Comparison of ENCODE assay signal across 11 cellular contexts in the genomic region with DNA sequence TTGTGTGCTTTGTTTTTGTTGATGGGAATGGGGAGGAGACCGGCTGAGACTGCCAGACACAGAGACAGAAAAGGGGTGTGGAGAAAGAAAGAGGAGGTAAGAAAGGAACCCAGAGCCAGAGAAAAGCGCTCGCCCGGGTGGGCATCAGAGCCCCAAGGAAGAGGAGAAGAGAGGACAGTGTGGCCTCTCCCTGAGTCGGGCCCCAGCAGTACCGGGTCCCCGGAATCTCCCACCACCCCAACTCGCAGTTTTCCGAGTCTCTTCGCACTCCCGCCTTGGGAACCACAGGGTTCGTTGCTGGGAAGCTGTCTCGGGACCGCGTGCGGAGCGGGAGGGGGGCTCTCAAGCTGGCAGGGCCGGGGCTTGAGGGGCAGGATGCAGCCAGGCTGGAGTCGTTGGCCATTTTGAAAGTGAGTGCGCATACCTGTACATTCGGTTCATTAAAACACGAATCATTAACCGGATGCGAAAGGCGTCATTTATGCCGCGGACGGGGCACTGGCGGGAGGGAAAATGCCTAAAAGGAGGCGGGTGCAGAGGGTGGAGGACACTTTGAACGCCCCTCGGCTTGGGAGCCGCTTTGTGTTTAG. TPM values are rescaled to one million over a fixed set of nuclear protein-coding genes. Genes with fewer than 3 reads are reported as not detected.
DNase-seq lines count a peak whose midpoint lies in the region; ATAC-seq, FAIRE-seq and TF ChIP-seq lines count a peak whose summit lies in the region.
"Had no signal": no experiment of that assay in that cellular context is flagged by ENCODE, and none has a peak within 500 bp of the region (broad histone marks: within the 10 kb centered on the region; RNA-seq: fewer than 3 reads in every experiment).

No MANE protein-coding gene starts in this region.

- no peaks in the 10 kb centered on the region for H3K9me3 ChIP-seq in naive thymus-derived CD4-positive, alpha-beta T cell (ENCODE audit: control insufficient read depth in 2 of 3, low read length in 3 of 3)

- POLR2A ChIA-PET in naive thymus-derived CD4-positive, alpha-beta T cell (lab: Charles Lee): no interaction called here

- peaks cover 18 to 46% of the 10 kb centered on the region in 2 donors for H3K4me1 ChIP-seq in naive thymus-derived CD4-positive, alpha-beta T cell (ENCODE audit: control insufficient read depth in 2 of 2, insufficient read depth in 2 of 2, low read length in 2 of 2)

- CTCF ChIA-PET in naive thymus-derived CD4-positive, alpha-beta T cell (lab: Charles Lee): no interaction called here

- no peak overlapping the region for H3K27ac ChIP-seq in naive thymus-derived CD4-positive, alpha-beta T cell (ENCODE audit: low read depth, low read length)

- peaks cover 0 to 22% (median 11%) of the 10 kb centered on the region in 5 experiments for H3K9me3 Mint-ChIP-seq in brain
- H3K9me3 Mint-ChIP-seq in naive thymus-derived CD4-positive, alpha-beta T cell: peaks cover 0 to 3% (median 0%) of the 10 kb centered on the region in 11 donors

- H3K4me1 Mint-ChIP-seq in brain: peaks cover 47% of the 10 kb centered on the region
- peaks cover 37 to 66% (median 47%) of the 10 kb centered on the region in 7 donors for H3K4me1 Mint-ChIP-seq in naive thymus-derived CD4-positive, alpha-beta T cell

- DNase-seq in stimulated activated CD4-positive, alpha-beta T cell treated with anti-CD3 and anti-CD28 coated beads, Interleukin-15, amount 100 ng/mL, for 24 hours: peak; percentile 6
- DNase-seq in stimulated activated CD4-positive, alpha-beta T cell treated with anti-CD3 and anti-CD28 coated beads, Interleukin-12 subunit alpha, Interleukin-12 subunit beta, amount 100 ng/mL, for 4 hours: no peak
- DNase-seq in naive thymus-derived CD4-positive, alpha-beta T cell: no peak
- DNase-seq in urothelium cell line (ENCODE audit: low spot score) (no peak), NCI-H2107 (lab: John Stamatoyannopoulos, UW) (no peak)
- DNase-seq in activated CD4-positive, CD25-positive, alpha-beta regulatory T cell (lab: John Stamatoyannopoulos, UW): no peak
- DNase-seq: NCI-H1436; NK-92 treated with Interleukin-12 subunit alpha and Interleukin-12 subunit beta, amount 100 ng/mL, for 24 hours; stimulated activated CD8-positive, alpha-beta memory T cell treated with anti-CD3 and anti-CD28 coated beads, Interleukin-4, amount 100 ng/mL, for 48 hours had no signal

- no peak for ATAC-seq in naive thymus-derived CD4-positive, alpha-beta T cell
- ATAC-seq in HG02840 (IDR thresholded peaks at IDR 0.05; ENCODE audit: low FRiP score, unreplicated experiment): no peak

- peaks cover 5 to 32% of the 10 kb centered on the region in 2 donors for H3K27me3 ChIP-seq in naive thymus-derived CD4-positive, alpha-beta T cell (ENCODE audit: control insufficient read depth in 2 of 2, insufficient read depth in 2 of 2, low read length in 2 of 2)

- H3K36me3 ChIP-seq in naive thymus-derived CD4-positive, alpha-beta T cell (ENCODE audit: control insufficient read depth in 2 of 3, insufficient read depth in 3 of 3, low read length in 3 of 3): no peaks in the 10 kb centered on the region

- TF ChIP-seq CTCF in brain (conservative IDR thresholded peaks at IDR 0.05): no peak

- peak overlapping the region in 1 of 5 experiments; percentile 48 for H3K27ac Mint-ChIP-seq in brain
- H3K27ac Mint-ChIP-seq in naive thymus-derived CD4-positive, alpha-beta T cell: peak overlapping the region in 2 of 9 donors; percentile 45 to 83

- H3K27me3 Mint-ChIP-seq in brain: peaks cover 93% of the 10 kb centered on the region
- H3K27me3 Mint-ChIP-seq in naive thymus-derived CD4-positive, alpha-beta T cell: peaks cover 57 to 78% (median 66%) of the 10 kb centered on the region in 5 donors

- peak overlapping the region; percentile 57 to 80 (median 69) for H3K4me3 Mint-ChIP-seq in brain
- peak overlapping the region; percentile 46 to 79 (median 58) for H3K4me3 Mint-ChIP-seq in naive thymus-derived CD4-positive, alpha-beta T cell

- no peak overlapping the region for H3K4me3 ChIP-seq in naive thymus-derived CD4-positive, alpha-beta T cell (ENCODE audit: low read length)

- intact Hi-C loops in naive thymus-derived CD4-positive, alpha-beta T cell (cut with micrococcal nuclease): no loop called here

- FAIRE-seq in urothelium cell line (lab: Jason Lieb, UNC): peak; percentile 17

- H3K36me3 Mint-ChIP-seq in brain: peaks cover 17% of the 10 kb centered on the region
- H3K36me3 Mint-ChIP-seq in naive thymus-derived CD4-positive, alpha-beta T cell: peaks cover 0 to 5% (median 0%) of the 10 kb centered on the region in 5 donors

RNA-seq across cellular contexts. Expression of a gene that starts 3.2 kb away (rescaled TPM):
- 0.49 TPM for polyA plus RNA-seq in brain (ENCODE audit: insufficient read depth, low read depth, low replicate concordance)
- 1 to 10 TPM in 2 of 5 experiments, under 1 TPM in 3; 0.34 to 2.4 (median 0.62) TPM for total RNA-seq in naive thymus-derived CD4-positive, alpha-beta T cell
- not detected for polyA plus RNA-seq in naive thymus-derived CD4-positive, alpha-beta T cell

RNA-seq across cellular contexts. Expression of a gene that starts 11.4 kb away (rescaled TPM):
- polyA plus RNA-seq in brain (ENCODE audit: insufficient read depth, low read depth, low replicate concordance): not detected
- not detected for total RNA-seq in naive thymus-derived CD4-positive, alpha-beta T cell
- not detected for polyA plus RNA-seq in naive thymus-derived CD4-positive, alpha-beta T cell
